29 cellular contexts compared by ENCODE assay signal in the genomic region with DNA sequence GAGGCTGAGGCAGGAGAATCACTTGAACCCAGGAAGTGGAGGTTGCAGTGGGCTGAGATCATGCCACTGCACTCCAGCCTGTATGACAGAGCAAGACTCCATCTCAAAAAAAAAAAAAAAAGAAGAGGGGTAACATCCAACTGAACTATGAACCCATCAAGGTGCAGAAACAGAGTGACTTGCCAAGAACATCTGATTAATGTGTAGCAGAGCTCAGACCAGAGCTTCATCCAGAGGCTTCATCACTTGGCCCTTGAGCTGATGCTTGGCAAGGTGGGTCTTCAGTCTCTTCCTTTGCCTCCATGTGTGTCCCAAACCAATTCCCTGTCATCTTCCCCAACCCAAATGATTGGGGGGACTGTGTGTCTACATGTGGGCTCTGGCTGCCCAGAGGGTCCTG. TPM values are rescaled to one million over a fixed set of nuclear protein-coding genes. Genes with fewer than 3 reads are reported as not detected.
"Had no signal": no experiment of that assay in that cellular context is flagged by ENCODE, and none has a peak within 500 bp of the region (broad histone marks: within the 10 kb centered on the region; RNA-seq: fewer than 3 reads in every experiment).

No MANE protein-coding gene starts in this region.

- H3K4me1 ChIP-seq: stomach, suprapubic skin, testis, thyroid gland, tibial artery, transverse colon, upper lobe of left lung, upper lobe of right lung, uterus, vagina had no signal

- ATAC-seq: stimulated activated effector memory CD8-positive, alpha-beta T cell treated with anti-CD3 and anti-CD28 coated beads, Interleukin-12 subunit alpha, Interleukin-12 subunit beta, amount 100 ng/mL, for 72 hours; stimulated activated memory B cell treated with anti-CD40 and anti-IgM and Interleukin-4, amounts not matched to agents 10 μg/mL and 1 μg/mL and 100 μg/mL, for 72 hours; stimulated activated naive B cell treated with anti-CD40 and anti-IgM and Interleukin-4, amounts not matched to agents 10 μg/mL and 1 μg/mL and 100 μg/mL, for 72 hours; stimulated activated naive CD8-positive, alpha-beta T cell treated with anti-CD3 and anti-CD28 coated beads, Interleukin-15, amount 100 ng/mL, for 72 hours; stimulated activated naive CD8-positive, alpha-beta T cell treated with anti-CD3 and anti-CD28 coated beads, Interleukin-15, Interleukin-2, amounts not matched to agents 100 U/mL and 50 U/mL, for 24 hours; upper lobe of right lung had no signal

- DNase-seq: stimulated activated CD4-positive, alpha-beta T cell treated with anti-CD3 and anti-CD28 coated beads, Interleukin-2, amount 100 ng/mL, for 48 hours; stimulated activated CD4-positive, alpha-beta T cell treated with anti-CD3 and anti-CD28 coated beads, Interleukin-4, amount 100 ng/mL, for 1 hour; stimulated activated CD4-positive, alpha-beta T cell treated with anti-CD3 and anti-CD28 coated beads, Interleukin-4, amount 100 ng/mL, for 24 hours; stimulated activated CD4-positive, alpha-beta T cell treated with anti-CD3 and anti-CD28 coated beads, Interleukin-4, amount 100 ng/mL, for 4 hours; stimulated activated CD8-positive, alpha-beta memory T cell treated with anti-CD3 and anti-CD28 coated beads, Interleukin-4, amount 100 ng/mL, for 48 hours; stimulated activated naive B cell treated with anti-CD40 and anti-IgM and Interleukin-4, amounts not matched to agents 10 μg/mL and 1 μg/mL and 100 μg/mL, for 72 hours; stimulated activated naive CD4-positive, alpha-beta T cell; stimulated activated naive CD4-positive, alpha-beta T cell treated with Interleukin-2 at 50 U/mL for 16 hours; stimulated activated naive CD8-positive, alpha-beta T cell treated with anti-CD3 and anti-CD28 coated beads, Interleukin-15, amount 100 ng/mL, for 72 hours; stimulated activated naive CD8-positive, alpha-beta T cell treated with anti-CD3 and anti-CD28 coated beads, Interleukin-15, Interleukin-2, amounts not matched to agents 100 U/mL and 50 U/mL, for 24 hours; stomach; substantia nigra; testis; thyroid gland; tibial artery; transverse colon; trophoblast cell; upper lobe of left lung; upper lobe of right lung; uterus had no signal

- H3K4me3 ChIP-seq: stomach, suprapubic skin, testis, thoracic aorta, thyroid gland, tibial artery, tibial nerve, transverse colon, upper lobe of left lung, upper lobe of right lung, uterus, vagina had no signal

- FAIRE-seq: urothelium cell line had no signal

- H3K27ac ChIP-seq: stomach, suprapubic skin, testis, thoracic aorta, thyroid gland, tibial artery, tibial nerve, transverse colon, upper lobe of left lung, upper lobe of right lung, uterus, vagina had no signal

- H3K9me3 ChIP-seq: stomach, suprapubic skin, testis, thoracic aorta, thyroid gland, tibial artery, tibial nerve, transverse colon, upper lobe of left lung, upper lobe of right lung, uterus, vagina had no signal

- H3K36me3 ChIP-seq: stomach, suprapubic skin, thoracic aorta, thyroid gland, tibial artery, tibial nerve, transverse colon, upper lobe of left lung, upper lobe of right lung, uterus, vagina had no signal

- H3K27me3 ChIP-seq: stomach, suprapubic skin, testis, thyroid gland, tibial artery, tibial nerve, transverse colon, upper lobe of left lung, upper lobe of right lung, uterus, vagina had no signal

RNA-seq across cellular contexts. Expression of a gene that starts 32.6 kb away (rescaled TPM):
- total RNA-seq: stomach, temporal lobe, thoracic aorta, thyroid gland, tibial nerve, upper lobe of left lung, upper lobe of right lung, urinary bladder, uterus, vagina had no signal
- polyA plus RNA-seq: stomach, urinary bladder had no signal
